ENCODE assay signal across 19 cellular contexts in the genomic region with DNA sequence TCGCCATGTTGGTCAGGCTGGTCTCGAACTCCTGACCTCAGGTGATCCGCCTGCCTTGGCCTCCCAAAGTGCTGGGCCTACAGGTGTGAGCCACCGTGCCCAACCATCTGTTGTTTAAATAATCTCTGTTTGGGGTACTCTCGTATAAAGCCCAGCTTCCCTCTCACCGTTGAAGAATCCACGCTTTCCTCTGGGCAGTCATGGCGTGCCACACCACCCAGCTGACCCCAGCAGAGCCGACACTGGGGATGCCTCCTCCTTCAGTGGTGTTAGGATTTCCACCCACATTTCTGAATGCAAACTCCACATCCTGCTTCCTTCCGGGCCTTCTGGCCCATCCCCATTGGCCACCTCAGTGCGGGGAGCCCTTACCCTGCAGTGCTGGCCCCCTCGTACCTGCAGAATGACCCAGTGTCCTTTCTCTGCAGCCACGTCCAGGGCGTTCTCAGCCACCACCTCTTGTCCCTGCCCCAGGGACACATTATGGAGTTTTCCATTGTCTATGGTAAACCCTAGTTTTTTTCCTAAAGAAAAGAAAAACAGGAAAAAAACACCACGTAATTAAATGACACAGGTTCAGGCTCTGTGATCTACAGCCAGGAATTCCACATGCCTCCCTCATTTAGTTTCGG.
DNase-seq lines count a peak whose midpoint lies in the region; ATAC-seq lines count a peak whose summit lies in the region.
"Had no signal": no experiment of that assay in that cellular context is flagged by ENCODE, and none has a peak within 500 bp of the region (broad histone marks: within the 10 kb centered on the region; RNA-seq: fewer than 3 reads in every experiment).

No MANE protein-coding gene starts in this region.

- DNase-seq in right cardiac atrium (peak in 2 of 3 donors; percentile 31 to 32), left cardiac atrium (no peak), NAMALWA (ENCODE audit: low spot score) (peak; percentile 26), lung microvascular endothelial cell (ENCODE audit: low read depth in 2 of 2) (peak; percentile 38 to 73), left lobe of liver (ENCODE audit: low spot score) (no peak)
- DNase-seq in stimulated activated CD4-positive, alpha-beta T cell treated with anti-CD3 and anti-CD28 coated beads, Interleukin-12 subunit alpha, Interleukin-12 subunit beta, amount 100 ng/mL, for 4 hours: no peak
- DNase-seq: activated effector memory CD4-positive, alpha-beta T cell treated with Interleukin-2 at 50 U/mL for 16 hours; adrenal gland; C1 segment of cervical spinal cord; esophagus squamous epithelium; gastrocnemius medialis; HFFc6; hypothalamus; NCI-H1105 treated with DMSO at 0.1 percent for 48 hours; NCI-H2029 treated with DMSO at 0.1 percent for 48 hours; NCI-H2227 treated with DMSO at 0.1 percent for 48 hours; psoas muscle; WERI-Rb-1 had no signal

- no peaks in the 10 kb centered on the region for H3K9me3 ChIP-seq in right cardiac atrium (ENCODE audit: control insufficient read depth, low read length)
- H3K9me3 ChIP-seq: adrenal gland, esophagus squamous epithelium, gastrocnemius medialis, psoas muscle had no signal

- ATAC-seq in right cardiac atrium: no peak
- ATAC-seq in left cardiac atrium: no peak
- ATAC-seq in GM19023 (IDR thresholded peaks at IDR 0.05; ENCODE audit: unreplicated experiment): no peak
- no peak for ATAC-seq in left lobe of liver
- ATAC-seq: gastrocnemius medialis, psoas muscle had no signal

- H3K4me1 ChIP-seq in right cardiac atrium (ENCODE audit: control insufficient read depth, insufficient read depth, low read length): peaks cover 3% of the 10 kb centered on the region
- H3K4me1 ChIP-seq: adrenal gland, esophagus squamous epithelium had no signal

- H3K27ac ChIP-seq in right cardiac atrium (ENCODE audit: low read length): no peak overlapping the region
- H3K27ac ChIP-seq: adrenal gland, esophagus squamous epithelium, gastrocnemius medialis, psoas muscle, WERI-Rb-1 had no signal

- WGBS in right cardiac atrium: 77% methylated on average over 16 of the region's 16 CpGs

- intact Hi-C loops in right cardiac atrium (cut with DNase I): no loop called here
- intact Hi-C loops in left cardiac atrium (cut with DNase I): no loop called here

- H3K4me3 ChIP-seq in right cardiac atrium (ENCODE audit: low read length): no peak overlapping the region
- H3K4me3 ChIP-seq: adrenal gland, esophagus squamous epithelium, gastrocnemius medialis, psoas muscle had no signal

- no peaks in the 10 kb centered on the region for H3K27me3 ChIP-seq in right cardiac atrium (ENCODE audit: control insufficient read depth, insufficient read depth)
- H3K27me3 ChIP-seq: adrenal gland had no signal

Comparison
In these comparisons a context has a peak if more than half of its experiments do, and no peak if none do; other contexts are left out.
1. DNase-seq: peak in right cardiac atrium (2 of 3), NAMALWA (single experiment) and lung microvascular endothelial cell (2 of 2); none in left cardiac atrium (single experiment), left lobe of liver (single experiment) and stimulated activated CD4-positive, alpha-beta T cell treated with anti-CD3 and anti-CD28 coated beads, Interleukin-12 subunit alpha, Interleukin-12 subunit beta, amount 100 ng/mL, for 4 hours (single experiment).